13 cellular contexts compared by ENCODE assay signal in genomic region chr1:155062151-155062686, GRCh38. TPM values are rescaled to one million over a fixed set of nuclear protein-coding genes. Genes with fewer than 3 reads are reported as not detected.
DNase-seq lines count a peak whose midpoint lies in the region; ATAC-seq and TF ChIP-seq lines count a peak whose summit lies in the region.
"Had no signal": no experiment of that assay in that cellular context is flagged by ENCODE, and none has a peak within 500 bp of the region (broad histone marks: within the 10 kb centered on the region; RNA-seq: fewer than 3 reads in every experiment).

No MANE protein-coding gene starts in this region.

- no peak overlapping the region for H2AFZ ChIP-seq in mesenchymal stem cell (ENCODE audit: low read depth, low read length)

- DNase-seq in H7 = peak; percentile 97
- DNase-seq in astrocyte of the spinal cord (ENCODE audit: low read depth, low spot score) = no peak
- DNase-seq in mesenchymal stem cell = no peak

- no peaks in the 10 kb centered on the region for H3K9me3 ChIP-seq in mesenchymal stem cell (ENCODE audit: control insufficient read depth, low read length)
- H3K9me3 ChIP-seq: MG63, uterus had no signal

- H3K9ac ChIP-seq in mesenchymal stem cell (ENCODE audit: low read length) = no peak overlapping the region

- no peak overlapping the region for H3K23ac ChIP-seq in mesenchymal stem cell (ENCODE audit: low read length in 2 of 2)

- no peak overlapping the region for H2BK120ac ChIP-seq in mesenchymal stem cell (ENCODE audit: low read depth, low read length)

- 6% methylated on average over 24 of the region's 29 CpGs for WGBS in mesenchymal stem cell

- peak overlapping the region; percentile 50 for H2BK15ac ChIP-seq in mesenchymal stem cell (ENCODE audit: low read depth, poor library complexity, severe bottlenecking)

- H3K14ac ChIP-seq in mesenchymal stem cell (ENCODE audit: low read length in 2 of 2) = no peak overlapping the region

- in situ Hi-C loops in astrocyte of the spinal cord (cut with HindIII; ENCODE audit: low sequenced_read_pairs) = no loop called here

- no peak overlapping the region for H4K91ac ChIP-seq in mesenchymal stem cell (ENCODE audit: low read length)

- H3K4ac ChIP-seq in mesenchymal stem cell (ENCODE audit: low read depth in 1 of 2, low read length in 2 of 2) = no peak overlapping the region

- H3K4me2 ChIP-seq in mesenchymal stem cell (ENCODE audit: low read length, poor library complexity, severe bottlenecking) = peak overlapping the region; percentile 48

- H3K27me3 ChIP-seq in H7 (ENCODE audit: control insufficient read depth, insufficient read depth, low read length) (peaks cover 9% of the 10 kb centered on the region), mesenchymal stem cell (ENCODE audit: control insufficient read depth in 1 of 2, insufficient read depth in 1 of 2, low read length in 2 of 2) (no peaks in the 10 kb centered on the region)
- H3K27me3 ChIP-seq: MG63, uterus had no signal

- peak overlapping the region; percentile 33 for H4K8ac ChIP-seq in mesenchymal stem cell (ENCODE audit: low read length)

- peaks cover 10% of the 10 kb centered on the region for H3K79me1 ChIP-seq in mesenchymal stem cell (replicated peaks; ENCODE audit: low read length, poor library complexity, severe bottlenecking)

- ATAC-seq in HG03432 (IDR thresholded peaks at IDR 0.05; ENCODE audit: unreplicated experiment) (no peak), HG03354 (IDR thresholded peaks at IDR 0.05; ENCODE audit: poor library complexity, severe bottlenecking, unreplicated experiment) (no peak), HG03135 (IDR thresholded peaks at IDR 0.05; ENCODE audit: unreplicated experiment) (no peak), HG03095 (IDR thresholded peaks at IDR 0.05; ENCODE audit: unreplicated experiment) (no peak)

- peaks cover 23% of the 10 kb centered on the region for H3K4me1 ChIP-seq in mesenchymal stem cell (ENCODE audit: control insufficient read depth, insufficient read depth, low read depth, low read length)

- peak overlapping the region; percentile 90 for H3K4me3 ChIP-seq in H7 (ENCODE audit: insufficient read depth, low read depth, low read length)
- H3K4me3 ChIP-seq in astrocyte of the spinal cord (ENCODE audit: low read depth, low read length) = no peak overlapping the region
- no peak overlapping the region for H3K4me3 ChIP-seq in mesenchymal stem cell (ENCODE audit: insufficient read depth in 1 of 2, low read depth in 1 of 2, low read length in 2 of 2)
- H3K4me3 ChIP-seq: MG63 had no signal

- H2AK5ac ChIP-seq in mesenchymal stem cell (ENCODE audit: low read length, severe bottlenecking) = no peak overlapping the region

- TF ChIP-seq CTCF in C4-2B (conservative IDR thresholded peaks at IDR 0.05) (no peak), astrocyte of the spinal cord (IDR thresholded peaks at IDR 0.05; ENCODE audit: low read depth, low read length) (peak; percentile 22)

- H2BK5ac ChIP-seq in mesenchymal stem cell (ENCODE audit: low read depth, low read length, poor library complexity, severe bottlenecking) = no peak overlapping the region

- H3K27ac ChIP-seq in C4-2B (peak overlapping the region; percentile 0; the same call in 1 of the 2 replicates), mesenchymal stem cell (ENCODE audit: low read length, poor library complexity, severe bottlenecking) (no peak overlapping the region)
- H3K27ac ChIP-seq: uterus had no signal

- H3K18ac ChIP-seq in mesenchymal stem cell (ENCODE audit: low read depth in 1 of 2, low read length in 2 of 2) = no peak overlapping the region

- peak overlapping the region in 1 of 2 experiments; percentile 60 for H2BK12ac ChIP-seq in mesenchymal stem cell (ENCODE audit: low read length in 2 of 2)

- H3K36me3 ChIP-seq in H7 (replicated peaks; ENCODE audit: control insufficient read depth, insufficient read depth, low read length) (peaks cover 2% of the 10 kb centered on the region), mesenchymal stem cell (ENCODE audit: control insufficient read depth in 1 of 2, insufficient read depth in 2 of 2, low read depth in 1 of 2, low read length in 2 of 2) (peaks cover 33 to 43% of the 10 kb centered on the region in 2 experiments)
- H3K36me3 ChIP-seq: uterus had no signal

RNA-seq across cellular contexts. Expression of gene EFNA4, which starts 1.3 kb away (rescaled TPM):
- 59.5 and 59.6 TPM in 2 replicates for total RNA-seq in H7 (2014; rRNA removed; shearing (Covaris generic))
- 14.2 TPM for polyA plus RNA-seq in mesenchymal stem cell (2013, experiment 1 of 2)
- 14.3 TPM for polyA plus RNA-seq in mesenchymal stem cell (2013, experiment 2 of 2)

RNA-seq across cellular contexts. Expression of gene ADAM15, which starts 11.1 kb away (rescaled TPM):
- total RNA-seq in H7 (2014; rRNA removed; shearing (Covaris generic)) = 34.9 and 35.0 TPM in 2 replicates
- polyA plus RNA-seq in mesenchymal stem cell (2013, experiment 1 of 2) = 32.8 TPM
- 32.9 TPM for polyA plus RNA-seq in mesenchymal stem cell (2013, experiment 2 of 2)

RNA-seq across cellular contexts. Expression of gene EFNA3, which starts 16.4 kb away (rescaled TPM):
- 17.5 and 24.9 TPM in 2 replicates for total RNA-seq in H7 (2014; rRNA removed; shearing (Covaris generic))
- 0.95 TPM for polyA plus RNA-seq in mesenchymal stem cell (2013, experiment 1 of 2)
- polyA plus RNA-seq in mesenchymal stem cell (2013, experiment 2 of 2) = 1.3 TPM

RNA-seq across cellular contexts. Expression of gene DCST1, which starts 28.6 kb away (rescaled TPM):
- not detected in 2 replicates for total RNA-seq in H7 (2014; rRNA removed; shearing (Covaris generic))
- polyA plus RNA-seq in mesenchymal stem cell (2013, experiment 1 of 2) = not detected
- not detected for polyA plus RNA-seq in mesenchymal stem cell (2013, experiment 2 of 2)
- total RNA-seq: activated naive CD8-positive, alpha-beta T cell treated with anti-CD3 and anti-CD28 coated beads for 36 hours; glomerular endothelial cell; SK-MEL-5 had no signal

RNA-seq across cellular contexts. Expression of gene DCST2, which starts 28.6 kb away (rescaled TPM):
- total RNA-seq in H7 (2014; rRNA removed; shearing (Covaris generic)) = 0.31 and 1.5 TPM in 2 replicates
- 0.07 TPM for polyA plus RNA-seq in mesenchymal stem cell (2013, experiment 1 of 2)
- polyA plus RNA-seq in mesenchymal stem cell (2013, experiment 2 of 2) = 0.08 TPM
